Comparison of ENCODE assay signal across 14 cellular contexts in the genomic region with DNA sequence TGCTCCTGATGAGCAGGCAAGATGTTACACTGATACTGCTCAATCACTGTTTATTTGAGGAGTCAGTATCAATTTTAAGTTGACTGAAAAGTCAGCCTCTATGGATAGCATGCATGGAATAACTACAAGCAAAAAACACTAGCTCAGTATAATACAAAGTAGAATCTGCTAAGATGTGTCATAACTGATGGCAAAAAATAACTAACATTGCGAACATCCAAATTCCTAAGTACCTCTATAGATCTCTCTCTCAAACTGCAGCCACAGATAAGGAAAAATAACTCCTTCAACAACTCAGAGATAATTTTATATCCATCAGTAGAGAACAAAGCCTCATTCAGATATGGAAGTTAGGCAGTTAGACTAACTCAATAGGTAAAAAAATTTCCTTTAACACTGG. TPM values are rescaled to one million over a fixed set of nuclear protein-coding genes. Genes with fewer than 3 reads are reported as not detected.
A peak's percentile ranks its signal among the peaks of the same experiment; 100 is the strongest.
DNase-seq lines count a peak whose midpoint lies in the region; ATAC-seq and TF ChIP-seq lines count a peak whose summit lies in the region.
"Had no signal": no experiment of that assay in that cellular context is flagged by ENCODE, and none has a peak within 500 bp of the region (broad histone marks: within the 10 kb centered on the region; RNA-seq: fewer than 3 reads in every experiment).

No MANE protein-coding gene starts in this region.

- POLR2A ChIA-PET in CD4-positive, alpha-beta T cell (lab: Charles Lee) = no interaction called here

- peaks cover 88% of the 10 kb centered on the region for H3K36me3 Mint-ChIP-seq in CD4-positive, alpha-beta T cell (ENCODE audit: low read depth)
- H3K36me3 Mint-ChIP-seq in T-helper 17 cell (ENCODE audit: low read depth) (peaks cover 4% of the 10 kb centered on the region), chondrocyte (ENCODE audit: low read depth) (peaks cover 10% of the 10 kb centered on the region), osteocyte (ENCODE audit: unreplicated experiment) (peaks cover 46% of the 10 kb centered on the region)

- no peak for TF ChIP-seq CTCF in CD4-positive, alpha-beta T cell (IDR thresholded peaks at IDR 0.05)
- no peak for TF ChIP-seq CTCF in chondrocyte (IDR thresholded peaks at IDR 0.05)
- TF ChIP-seq CTCF in osteocyte (IDR thresholded peaks at IDR 0.05) = no peak
- TF ChIP-seq CTCF in heart right ventricle (IDR thresholded peaks at IDR 0.05) = no peak
- TF ChIP-seq CTCF in heart left ventricle (IDR thresholded peaks at IDR 0.05) = no peak

- H3K36me3 ChIP-seq in heart right ventricle (peaks cover 0 to 95% (median 9%) of the 10 kb centered on the region in 9 donors), heart left ventricle (peaks cover 0 to 90% (median 64%) of the 10 kb centered on the region in 9 donors)

- H3K9me3 Mint-ChIP-seq in CD4-positive, alpha-beta T cell = no peaks in the 10 kb centered on the region
- H3K9me3 Mint-ChIP-seq in chondrocyte (ENCODE audit: low read depth) = no peaks in the 10 kb centered on the region
- no peaks in the 10 kb centered on the region for H3K9me3 Mint-ChIP-seq in osteocyte (ENCODE audit: unreplicated experiment)

- H3K27ac ChIP-seq in CD4-positive, alpha-beta T cell (ENCODE audit: low read depth, low read length) = no peak overlapping the region
- H3K27ac ChIP-seq in heart right ventricle = no peak overlapping the region
- no peak overlapping the region for H3K27ac ChIP-seq in heart left ventricle
- H3K27ac ChIP-seq: BLaER1, GM23248 had no signal

- intact Hi-C loops in CD4-positive, alpha-beta T cell (cut with DNase I, micrococcal nuclease) = no loop called here
- intact Hi-C loops in heart right ventricle (cut with DNase I) (no loop called here), heart left ventricle (cut with DNase I) (no loop called here)

- no peak for DNase-seq in CD4-positive, alpha-beta T cell
- DNase-seq in T-helper 17 cell = no peak
- no peak for DNase-seq in chondrocyte (ENCODE audit: low spot score)
- DNase-seq in osteocyte (ENCODE audit: extremely low spot score, unreplicated experiment) = no peak
- DNase-seq in NCI-H146 treated with DMSO at 0.1 percent for 48 hours (lab: John Stamatoyannopoulos, UW; ENCODE audit: unreplicated experiment) = no peak
- no peak for DNase-seq in heart right ventricle
- no peak for DNase-seq in heart left ventricle
- DNase-seq: 8988T, AML-193, DMS53, GF-D8, GM23248 had no signal

- H3K4me3 Mint-ChIP-seq in CD4-positive, alpha-beta T cell = no peak overlapping the region
- no peak overlapping the region for H3K4me3 Mint-ChIP-seq in T-helper 17 cell
- no peak overlapping the region for H3K4me3 Mint-ChIP-seq in chondrocyte (ENCODE audit: unreplicated experiment)
- H3K4me3 Mint-ChIP-seq in osteocyte (ENCODE audit: unreplicated experiment) = no peak overlapping the region

- CTCF ChIA-PET in CD4-positive, alpha-beta T cell (lab: Charles Lee) = no interaction called here

- H3K4me3 ChIP-seq in heart right ventricle = no peak overlapping the region
- H3K4me3 ChIP-seq in heart left ventricle = no peak overlapping the region
- H3K4me3 ChIP-seq: BLaER1, GM23248 had no signal

- no peak for TF ChIP-seq POLR2A in heart left ventricle (IDR thresholded peaks at IDR 0.05)

- ATAC-seq in CD4-positive, alpha-beta T cell (ENCODE audit: poor library complexity) = no peak
- ATAC-seq in T-helper 17 cell = no peak
- no peak for ATAC-seq in heart right ventricle
- ATAC-seq in heart left ventricle = no peak
- ATAC-seq: HCT116 had no signal

- no peaks in the 10 kb centered on the region for H3K27me3 Mint-ChIP-seq in CD4-positive, alpha-beta T cell
- H3K27me3 Mint-ChIP-seq in T-helper 17 cell = no peaks in the 10 kb centered on the region
- H3K27me3 Mint-ChIP-seq in chondrocyte (ENCODE audit: low read depth) = no peaks in the 10 kb centered on the region
- no peaks in the 10 kb centered on the region for H3K27me3 Mint-ChIP-seq in osteocyte (ENCODE audit: unreplicated experiment)

- H3K9me3 ChIP-seq in CD4-positive, alpha-beta T cell (ENCODE audit: control insufficient read depth, low read length) = no peaks in the 10 kb centered on the region
- H3K9me3 ChIP-seq in T-helper 17 cell (ENCODE audit: control insufficient read depth, low read length, poor library complexity, severe bottlenecking) (no peaks in the 10 kb centered on the region), heart right ventricle (no peaks in the 10 kb centered on the region), heart left ventricle (no peaks in the 10 kb centered on the region)
- H3K9me3 ChIP-seq: BLaER1 had no signal

- peaks cover 0 to 3% (median 0%) of the 10 kb centered on the region in 9 donors for H3K4me1 ChIP-seq in heart right ventricle
- no peaks in the 10 kb centered on the region for H3K4me1 ChIP-seq in heart left ventricle
- H3K4me1 ChIP-seq: BLaER1 had no signal

- H3K27me3 ChIP-seq in CD4-positive, alpha-beta T cell (ENCODE audit: control insufficient read depth, insufficient read depth, low read length) = no peaks in the 10 kb centered on the region
- H3K27me3 ChIP-seq in heart right ventricle (no peaks in the 10 kb centered on the region), heart left ventricle (no peaks in the 10 kb centered on the region)
- H3K27me3 ChIP-seq: BLaER1 had no signal

- 77 to 85% methylated on average over 1 of the region's 1 CpG for WGBS in heart right ventricle, 2 donors
- WGBS in heart left ventricle, 4 donors = 71 to 95% (median 79%) methylated on average over 1 of the region's 1 CpG

- H3K27ac Mint-ChIP-seq in CD4-positive, alpha-beta T cell = peak overlapping the region; percentile 13
- H3K27ac Mint-ChIP-seq in T-helper 17 cell (peak overlapping the region; percentile 8), chondrocyte (ENCODE audit: unreplicated experiment) (peak overlapping the region; percentile 28), osteocyte (ENCODE audit: unreplicated experiment) (peak overlapping the region; percentile 48)

- H3K4me1 Mint-ChIP-seq in CD4-positive, alpha-beta T cell (ENCODE audit: low read depth) = peaks cover 6% of the 10 kb centered on the region
- H3K4me1 Mint-ChIP-seq in T-helper 17 cell (peaks cover 8% of the 10 kb centered on the region), chondrocyte (ENCODE audit: low read depth) (peaks cover 35% of the 10 kb centered on the region), osteocyte (ENCODE audit: unreplicated experiment) (peaks cover 37% of the 10 kb centered on the region)

RNA-seq across cellular contexts. Expression of a gene that starts 16.3 kb away (rescaled TPM):
- total RNA-seq in CD4-positive, alpha-beta T cell = 10 to 100 TPM; 29.9 to 40.8 TPM
- total RNA-seq in T-helper 17 cell (10 to 100 TPM; 38.4 to 50.1 TPM), chondrocyte (104 to 116 TPM (median 104 TPM) in 3 replicates), osteocyte (147 and 153 TPM in 2 replicates), heart right ventricle (10 to 100 TPM; 34.7 to 60.2 (median 46.2) TPM), heart left ventricle (10 to 100 TPM; 18.3 to 59.6 (median 48.0) TPM)
- polyA plus RNA-seq in heart right ventricle (10 to 100 TPM; 23.2 to 47.6 TPM), heart left ventricle (10 to 100 TPM; 26.9 to 64.7 TPM)
